In the genomic region with DNA sequence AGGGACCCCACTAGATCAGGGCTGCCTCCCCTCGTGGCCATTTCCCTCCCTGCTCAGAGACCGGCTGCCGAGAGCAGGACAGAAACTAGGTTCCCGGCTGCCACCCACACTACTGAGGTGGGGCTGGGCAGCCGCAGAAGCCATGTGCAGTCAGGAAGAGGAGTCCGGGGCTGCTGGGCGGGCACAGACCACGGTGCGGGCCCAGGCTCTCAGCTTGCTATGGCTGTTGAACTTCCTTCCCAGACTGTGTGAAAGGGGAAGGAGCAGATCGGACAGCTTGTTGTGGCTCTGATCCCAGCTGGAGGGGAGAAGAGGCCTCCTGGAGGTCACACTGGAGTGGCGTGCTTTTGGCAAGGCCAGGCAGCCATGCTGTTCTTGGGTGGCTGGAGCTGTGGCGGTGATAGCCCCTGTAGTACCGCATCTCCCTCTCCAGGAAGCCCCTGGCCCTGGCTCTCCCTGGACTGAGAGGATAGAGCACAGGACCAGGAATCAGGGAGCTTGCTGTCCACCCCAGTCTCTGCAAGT, we compare ENCODE assay signal across 1 cellular context.
A peak's percentile ranks its signal among the peaks of the same experiment; 100 is the strongest.
TF ChIP-seq lines count a peak whose summit lies in the region.

No MANE protein-coding gene starts in this region.

TF ChIP-seq in K562, 482 proteins besides CTCF, POLR2A, EP300 and RAD21 (continued from another document):
- TF ChIP-seq, protein P1, sequence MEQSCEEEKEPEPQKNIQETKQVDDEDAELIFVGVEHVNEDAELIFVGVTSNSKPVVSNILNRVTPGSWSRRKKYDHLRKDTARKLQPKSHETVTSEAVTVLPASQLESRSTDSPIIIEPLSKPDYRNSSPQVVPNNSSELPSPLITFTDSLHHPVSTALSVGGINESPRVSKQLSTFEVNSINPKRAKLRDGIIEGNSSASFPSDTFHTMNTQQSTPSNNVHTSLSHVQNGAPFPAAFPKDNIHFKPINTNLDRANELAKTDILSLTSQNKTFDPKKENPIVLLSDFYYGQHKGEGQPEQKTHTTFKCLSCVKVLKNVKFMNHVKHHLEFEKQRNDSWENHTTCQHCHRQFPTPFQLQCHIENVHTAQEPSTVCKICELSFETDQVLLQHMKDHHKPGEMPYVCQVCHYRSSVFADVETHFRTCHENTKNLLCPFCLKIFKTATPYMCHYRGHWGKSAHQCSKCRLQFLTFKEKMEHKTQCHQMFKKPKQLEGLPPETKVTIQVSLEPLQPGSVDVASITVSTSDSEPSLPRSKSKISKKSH (CRISPR knock-in tag; IDR thresholded peaks at IDR 0.05): no peak
- TF ChIP-seq POLR2G (IDR thresholded peaks at IDR 0.05; ENCODE audit: low read depth, low read length): peak; percentile 62
- TF ChIP-seq, protein P2, sequence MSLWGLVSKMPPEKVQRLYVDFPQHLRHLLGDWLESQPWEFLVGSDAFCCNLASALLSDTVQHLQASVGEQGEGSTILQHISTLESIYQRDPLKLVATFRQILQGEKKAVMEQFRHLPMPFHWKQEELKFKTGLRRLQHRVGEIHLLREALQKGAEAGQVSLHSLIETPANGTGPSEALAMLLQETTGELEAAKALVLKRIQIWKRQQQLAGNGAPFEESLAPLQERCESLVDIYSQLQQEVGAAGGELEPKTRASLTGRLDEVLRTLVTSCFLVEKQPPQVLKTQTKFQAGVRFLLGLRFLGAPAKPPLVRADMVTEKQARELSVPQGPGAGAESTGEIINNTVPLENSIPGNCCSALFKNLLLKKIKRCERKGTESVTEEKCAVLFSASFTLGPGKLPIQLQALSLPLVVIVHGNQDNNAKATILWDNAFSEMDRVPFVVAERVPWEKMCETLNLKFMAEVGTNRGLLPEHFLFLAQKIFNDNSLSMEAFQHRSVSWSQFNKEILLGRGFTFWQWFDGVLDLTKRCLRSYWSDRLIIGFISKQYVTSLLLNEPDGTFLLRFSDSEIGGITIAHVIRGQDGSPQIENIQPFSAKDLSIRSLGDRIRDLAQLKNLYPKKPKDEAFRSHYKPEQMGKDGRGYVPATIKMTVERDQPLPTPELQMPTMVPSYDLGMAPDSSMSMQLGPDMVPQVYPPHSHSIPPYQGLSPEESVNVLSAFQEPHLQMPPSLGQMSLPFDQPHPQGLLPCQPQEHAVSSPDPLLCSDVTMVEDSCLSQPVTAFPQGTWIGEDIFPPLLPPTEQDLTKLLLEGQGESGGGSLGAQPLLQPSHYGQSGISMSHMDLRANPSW (CRISPR knock-in tag; IDR thresholded peaks at IDR 0.05): peak; percentile 55; the same call in 1 of the 2 replicates
- TF ChIP-seq JUNB (CRISPR knock-in tag; conservative IDR thresholded peaks at IDR 0.05): no peak
- TF ChIP-seq EZH2 (IDR thresholded peaks at IDR 0.05; ENCODE audit: borderline replicate concordance, low read depth, low read length): no peak
- TF ChIP-seq, protein P3, sequence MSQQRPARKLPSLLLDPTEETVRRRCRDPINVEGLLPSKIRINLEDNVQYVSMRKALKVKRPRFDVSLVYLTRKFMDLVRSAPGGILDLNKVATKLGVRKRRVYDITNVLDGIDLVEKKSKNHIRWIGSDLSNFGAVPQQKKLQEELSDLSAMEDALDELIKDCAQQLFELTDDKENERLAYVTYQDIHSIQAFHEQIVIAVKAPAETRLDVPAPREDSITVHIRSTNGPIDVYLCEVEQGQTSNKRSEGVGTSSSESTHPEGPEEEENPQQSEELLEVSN (IDR thresholded peaks at IDR 0.05; ENCODE audit: borderline replicate concordance in 1 of 2, extremely low read depth in 1 of 2, insufficient read depth in 1 of 2, insufficient read length in 1 of 2, low read depth in 1 of 2, low read length in 1 of 2, poor library complexity in 1 of 2, severe bottlenecking in 1 of 2): peak in 1 of 2 experiments; percentile 10
